In the genomic region with DNA sequence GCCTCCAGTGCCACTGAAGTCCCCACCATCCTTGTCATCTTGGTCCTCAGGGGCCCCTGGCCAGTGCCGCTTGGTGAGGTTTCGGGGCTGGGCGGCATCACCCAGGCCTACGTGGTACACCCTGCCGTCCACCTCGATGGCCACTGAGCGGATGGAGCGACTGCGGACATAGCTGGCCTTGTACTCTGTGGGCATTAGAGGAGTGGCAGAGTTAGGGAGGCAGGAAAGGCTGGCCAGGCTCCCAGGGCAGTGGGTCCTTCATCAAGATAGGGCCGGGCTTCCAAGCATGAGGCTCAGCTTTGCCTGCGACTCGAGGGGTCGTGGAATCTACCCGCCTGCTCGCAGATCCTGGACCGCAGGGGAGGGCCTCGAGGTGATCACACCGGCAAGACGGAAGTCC, we compare ENCODE assay signal across 18 cellular contexts.
"Had no signal": no experiment of that assay in that cellular context is flagged by ENCODE, and none has a peak within 500 bp of the region (broad histone marks: within the 10 kb centered on the region; RNA-seq: fewer than 3 reads in every experiment).

No MANE protein-coding gene starts in this region.

- DNase-seq: activated CD4-positive, alpha-beta T cell treated with anti-CD3 and anti-CD28 coated beads for 1 hour; activated effector memory CD4-positive, alpha-beta T cell treated with Interleukin-2 at 50 U/mL for 16 hours; activated T-cell treated with anti-CD3 and anti-CD28 coated beads for 4 hours; effector CD4-positive, alpha-beta T cell; heart left ventricle; kidney; stimulated activated CD4-positive, alpha-beta T cell treated with anti-CD3 and anti-CD28 coated beads, Interleukin-4, amount 100 ng/mL, for 24 hours; T-helper 2 cell; uterus had no signal

- H3K36me3 ChIP-seq: neural progenitor cell, pancreas, uterus had no signal

- H3K4me3 ChIP-seq: gastroesophageal sphincter, heart left ventricle, lung, neural progenitor cell, pancreas, smooth muscle cell, thoracic aorta, uterus had no signal

- H3K4me3 Mint-ChIP-seq: activated naive CD8-positive, alpha-beta T cell; neural progenitor cell; stimulated activated memory B cell treated with anti-CD40 and anti-IgM and Interleukin-4, amounts not matched to agents 10 μg/mL and 1 μg/mL and 100 μg/mL, for 72 hours had no signal

- H3K9me3 ChIP-seq: gastroesophageal sphincter, heart left ventricle, pancreas, thoracic aorta, uterus had no signal

- H3K27me3 ChIP-seq: gastroesophageal sphincter, heart left ventricle, neural progenitor cell, pancreas, uterus had no signal

- H3K4me1 ChIP-seq: neural progenitor cell, pancreas, uterus had no signal

- H3K27ac ChIP-seq: gastroesophageal sphincter, heart left ventricle, neural progenitor cell, pancreas, thoracic aorta, VCaP had no signal

- H3K36me3 Mint-ChIP-seq: activated naive CD8-positive, alpha-beta T cell had no signal

- H3K9me3 Mint-ChIP-seq: neural progenitor cell; stimulated activated memory B cell treated with anti-CD40 and anti-IgM and Interleukin-4, amounts not matched to agents 10 μg/mL and 1 μg/mL and 100 μg/mL, for 72 hours had no signal

- H3K27me3 Mint-ChIP-seq: activated naive CD8-positive, alpha-beta T cell; stimulated activated memory B cell treated with anti-CD40 and anti-IgM and Interleukin-4, amounts not matched to agents 10 μg/mL and 1 μg/mL and 100 μg/mL, for 72 hours had no signal
